8 cellular contexts compared by ENCODE assay signal in genomic region chr2:1162768-1163584, GRCh38.
DNase-seq lines count a peak whose midpoint lies in the region; ATAC-seq and TF ChIP-seq lines count a peak whose summit lies in the region.

No MANE protein-coding gene starts in this region.

- 0 out of 2 replicates have a peak, but pooled peaks cover 2% of the 10 kb centered on the region for H3K9me3 ChIP-seq in Caco-2

- BruUV-seq in Caco-2 (replicated peaks; lab: Mats Ljungman, UMichigan), result no TSS peak

- no peaks in the 10 kb centered on the region for H3K4me1 ChIP-seq in Caco-2

- H3K4me1 Mint-ChIP-seq in T-cell (peaks cover 36 to 42% (median 36%) of the 10 kb centered on the region in 3 donors), Caco-2 (ENCODE audit: low read depth, unreplicated experiment) (no peaks in the 10 kb centered on the region)

- peak overlapping the region; percentile 97 for H3K27ac Mint-ChIP-seq in T-cell
- no peak overlapping the region for H3K27ac Mint-ChIP-seq in Caco-2 (ENCODE audit: unreplicated experiment)

- peaks cover 0 to 11% (median 7%) of the 10 kb centered on the region in 3 donors for H3K9me3 Mint-ChIP-seq in T-cell
- peaks cover 21% of the 10 kb centered on the region for H3K9me3 Mint-ChIP-seq in Caco-2 (ENCODE audit: unreplicated experiment)

- POLR2A ChIA-PET in T-cell (lab: Charles Lee), result no interaction called here
- POLR2A ChIA-PET in Caco-2 (lab: Charles Lee), result no interaction called here

- peak in 32 of 34 experiments; percentile 5 to 67 (median 34) for DNase-seq in T-cell
- peak; percentile 42 for DNase-seq in choroid plexus epithelial cell (ENCODE audit: low read depth)
- peak; percentile 42 for DNase-seq in stimulated activated CD4-positive, alpha-beta T cell treated with anti-CD3 and anti-CD28 coated beads, Interleukin-12 subunit alpha, Interleukin-12 subunit beta, amount 100 ng/mL, for 4 hours
- DNase-seq in HuH-7 (ENCODE audit: low spot score), result no peak
- no peak for DNase-seq in Caco-2
- no peak for DNase-seq in NCI-H2107 treated with DMSO at 0.1 percent for 48 hours (lab: John Stamatoyannopoulos, UW; ENCODE audit: unreplicated experiment)
- no peak for DNase-seq in ureter (ENCODE audit: low spot score)

- H3K27me3 Mint-ChIP-seq in T-cell (no peaks in the 10 kb centered on the region), Caco-2 (ENCODE audit: insufficient read depth, unreplicated experiment) (no peaks in the 10 kb centered on the region)

- CTCF ChIA-PET in T-cell (lab: Charles Lee), result no interaction called here
- CTCF ChIA-PET in Caco-2 (lab: Charles Lee), result no interaction called here

- ATAC-seq in GM19043 (IDR thresholded peaks at IDR 0.05; ENCODE audit: low read depth, unreplicated experiment) (peak; percentile 57), T-cell (replicated peaks in 1 of 4) (peak; percentile 90 to 99 (median 94))

- TF ChIP-seq CTCF in choroid plexus epithelial cell (conservative IDR thresholded peaks at IDR 0.05; ENCODE audit: low read depth, low read length) (no peak), Caco-2 (IDR thresholded peaks at IDR 0.05; ENCODE audit: insufficient read depth in 1 of 2, low read depth in 1 of 2, low read length in 1 of 2, severe bottlenecking in 1 of 2, unreplicated experiment in 1 of 2) (no peak)

- no peaks in the 10 kb centered on the region for H3K36me3 ChIP-seq in Caco-2 (ENCODE audit: control insufficient read depth, insufficient read depth, low read length)

- H3K4me3 Mint-ChIP-seq in T-cell, result peak overlapping the region in 2 of 3 donors; percentile 32 to 72
- no peak overlapping the region for H3K4me3 Mint-ChIP-seq in Caco-2 (ENCODE audit: unreplicated experiment)

- no peak overlapping the region for H3K4me3 ChIP-seq in choroid plexus epithelial cell (ENCODE audit: low read depth, low read length)
- H3K4me3 ChIP-seq in Caco-2 (ENCODE audit: low read depth, low read length), result no peak overlapping the region

- H3K36me3 Mint-ChIP-seq in T-cell (no peaks in the 10 kb centered on the region), Caco-2 (ENCODE audit: insufficient read depth, unreplicated experiment) (no peaks in the 10 kb centered on the region)

- intact Hi-C loops in Caco-2 (cut with micrococcal nuclease; ENCODE audit: unreplicated experiment), result no loop called here

- H3K27me3 ChIP-seq in Caco-2 (replicated peaks; ENCODE audit: control insufficient read depth, insufficient read depth, low read length), result no peaks in the 10 kb centered on the region

Comparison
In these comparisons a context has a peak if more than half of its experiments do, and no peak if none do; other contexts are left out.
1. DNase-seq: peak in T-cell (32 of 34), choroid plexus epithelial cell (single experiment) and stimulated activated CD4-positive, alpha-beta T cell treated with anti-CD3 and anti-CD28 coated beads, Interleukin-12 subunit alpha, Interleukin-12 subunit beta, amount 100 ng/mL, for 4 hours (single experiment); none in HuH-7 (single experiment), Caco-2 (0 of 2), NCI-H2107 treated with DMSO at 0.1 percent for 48 hours (single experiment) and ureter (single experiment).